1 cellular context compared by ENCODE assay signal in genomic region chr16:67396775-67397450, GRCh38.
TF ChIP-seq lines count a peak whose summit lies in the region.

No MANE protein-coding gene starts in this region.

TF ChIP-seq in GM23338, 12 proteins besides CTCF, POLR2A, EP300 and RAD21:
- TF ChIP-seq ETS1 (IDR thresholded peaks at IDR 0.05) (no peak), REST (IDR thresholded peaks at IDR 0.05; ENCODE audit: unreplicated experiment) (no peak), STAT1 (IDR thresholded peaks at IDR 0.05; ENCODE audit: unreplicated experiment) (no peak), POLR2AphosphoS5 (IDR thresholded peaks at IDR 0.05; ENCODE audit: low read depth) (no peak), ZNF114 (CRISPR knock-in tag; IDR thresholded peaks at IDR 0.05) (no peak)
TF ChIP-seq in GM23338: peak in this region for 0.
